Comparison of ENCODE assay signal across 23 cellular contexts in genomic region chr19:6826281-6826920, GRCh38. TPM values are rescaled to one million over a fixed set of nuclear protein-coding genes. Genes with fewer than 3 reads are reported as not detected.
"Had no signal": no experiment of that assay in that cellular context is flagged by ENCODE, and none has a peak within 500 bp of the region (broad histone marks: within the 10 kb centered on the region; RNA-seq: fewer than 3 reads in every experiment).

No MANE protein-coding gene starts in this region.

- H3K4me1 ChIP-seq: breast epithelium, SJSA1 had no signal

- FAIRE-seq: RCC 7860 had no signal

- H3K36me3 ChIP-seq: breast epithelium, SJSA1 had no signal

- ATAC-seq: activated CD4-positive, CD25-positive, alpha-beta regulatory T cell treated with anti-CD3 and anti-CD28 coated beads, Interleukin-2, amount 50 U/mL, for 24 hours; activated CD8-positive, alpha-beta T cell treated with anti-CD3 and anti-CD28 coated beads for 36 hours; PC-3; SK-N-SH treated with all-trans-retinoic acid at 6 μM for 48 hours had no signal

- H3K4me3 ChIP-seq: breast epithelium, SJSA1 had no signal

- H3K27me3 ChIP-seq: breast epithelium, SJSA1 had no signal

- DNase-seq: activated CD4-positive, alpha-beta T cell treated with anti-CD3 and anti-CD28 coated beads for 4 hours; activated CD8-positive, alpha-beta memory T cell treated with anti-CD3 and anti-CD28 coated beads, Interleukin-2, amount 50 U/mL, for 4 hours; activated CD8-positive, alpha-beta T cell treated with anti-CD3 and anti-CD28 coated beads for 36 hours; activated gamma-delta T cell; activated naive CD4-positive, alpha-beta T cell treated with anti-CD3 and anti-CD28 coated beads for 36 hours; aorta; caudate nucleus; Karpas-422; MM.1S; NCI-H1105; NCI-H1436; NCI-H187; NCI-H2081; NCI-H510A treated with DMSO at 0.1 percent for 48 hours; NCI-H69; PC-3; SHP77; SW 1271 had no signal

- H3K9me3 ChIP-seq: breast epithelium, SJSA1 had no signal

- H3K27ac ChIP-seq: breast epithelium, SJSA1 had no signal

RNA-seq across cellular contexts. Expression of gene VAV1, which starts 53.9 kb away (rescaled TPM):
- total RNA-seq: SJSA1 had no signal

RNA-seq across cellular contexts. Expression of gene SH2D3A, which starts 59.2 kb away (rescaled TPM):
- total RNA-seq: SJSA1 had no signal
